In the genomic region with DNA sequence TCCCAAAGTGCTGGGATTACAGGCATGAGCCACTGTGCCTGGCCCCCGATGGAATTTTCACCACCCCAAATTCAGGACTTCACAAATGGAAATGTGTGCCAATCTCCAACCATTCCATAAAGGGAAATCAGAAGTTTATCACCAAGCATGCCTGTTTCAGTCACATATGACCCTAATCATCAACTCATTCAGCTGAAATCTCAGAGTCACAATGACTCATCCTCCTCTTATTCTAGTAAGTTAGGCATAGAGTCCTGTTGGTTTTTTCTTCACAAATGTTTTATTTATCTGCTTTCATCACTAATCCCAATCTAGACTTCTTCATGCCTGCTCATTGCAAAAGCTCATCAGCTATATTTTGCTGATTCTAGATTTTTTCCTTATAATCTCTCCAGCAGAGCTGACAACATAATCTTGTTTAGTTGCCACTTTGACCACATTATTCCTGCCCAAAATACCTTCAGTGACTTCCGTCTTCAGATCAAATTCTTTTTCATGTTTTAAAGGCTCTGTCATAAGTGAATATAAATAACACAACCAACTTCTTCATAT, we compare ENCODE assay signal across 1 cellular context.
TF ChIP-seq lines count a peak whose summit lies in the region.

No MANE protein-coding gene starts in this region.

TF ChIP-seq in IMR-90, 13 proteins besides CTCF, POLR2A, EP300 and RAD21:
- TF ChIP-seq MXI1 (IDR thresholded peaks at IDR 0.05; ENCODE audit: borderline replicate concordance, low read depth, low read length), result no peak
- no peak for TF ChIP-seq RFX5 (IDR thresholded peaks at IDR 0.05; ENCODE audit: low read depth, low read length)
- TF ChIP-seq NFE2L2 (IDR thresholded peaks at IDR 0.05; ENCODE audit: low read depth, low read length), result 0 out of 2 replicates have a peak, but pooled peaks have one; percentile 30
- TF ChIP-seq, protein P1, sequence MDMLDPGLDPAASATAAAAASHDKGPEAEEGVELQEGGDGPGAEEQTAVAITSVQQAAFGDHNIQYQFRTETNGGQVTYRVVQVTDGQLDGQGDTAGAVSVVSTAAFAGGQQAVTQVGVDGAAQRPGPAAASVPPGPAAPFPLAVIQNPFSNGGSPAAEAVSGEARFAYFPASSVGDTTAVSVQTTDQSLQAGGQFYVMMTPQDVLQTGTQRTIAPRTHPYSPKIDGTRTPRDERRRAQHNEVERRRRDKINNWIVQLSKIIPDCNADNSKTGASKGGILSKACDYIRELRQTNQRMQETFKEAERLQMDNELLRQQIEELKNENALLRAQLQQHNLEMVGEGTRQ (IDR thresholded peaks at IDR 0.05; ENCODE audit: low read depth, low read length), result no peak
- TF ChIP-seq, protein P2, sequence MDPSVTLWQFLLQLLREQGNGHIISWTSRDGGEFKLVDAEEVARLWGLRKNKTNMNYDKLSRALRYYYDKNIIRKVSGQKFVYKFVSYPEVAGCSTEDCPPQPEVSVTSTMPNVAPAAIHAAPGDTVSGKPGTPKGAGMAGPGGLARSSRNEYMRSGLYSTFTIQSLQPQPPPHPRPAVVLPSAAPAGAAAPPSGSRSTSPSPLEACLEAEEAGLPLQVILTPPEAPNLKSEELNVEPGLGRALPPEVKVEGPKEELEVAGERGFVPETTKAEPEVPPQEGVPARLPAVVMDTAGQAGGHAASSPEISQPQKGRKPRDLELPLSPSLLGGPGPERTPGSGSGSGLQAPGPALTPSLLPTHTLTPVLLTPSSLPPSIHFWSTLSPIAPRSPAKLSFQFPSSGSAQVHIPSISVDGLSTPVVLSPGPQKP (IDR thresholded peaks at IDR 0.05; ENCODE audit: borderline replicate concordance, low read depth, low read length), result no peak
- TF ChIP-seq CHD1 (IDR thresholded peaks at IDR 0.05; ENCODE audit: low read depth, low read length), result no peak
- TF ChIP-seq BHLHE40 (IDR thresholded peaks at IDR 0.05; ENCODE audit: low read depth, low read length), result peak; percentile 44; the same call in 1 of the 2 replicates
- peak; percentile 83 for TF ChIP-seq FOS (IDR thresholded peaks at IDR 0.05; ENCODE audit: low read depth, low read length)
- peak; percentile 66 for TF ChIP-seq MAFK (IDR thresholded peaks at IDR 0.05; ENCODE audit: low read depth, low read length)
- TF ChIP-seq SMC3 (IDR thresholded peaks at IDR 0.05; ENCODE audit: low read depth, low read length), result no peak
- no peak for TF ChIP-seq RCOR1 (IDR thresholded peaks at IDR 0.05; ENCODE audit: insufficient replicate concordance, low read length)
- TF ChIP-seq MAZ (IDR thresholded peaks at IDR 0.05; ENCODE audit: borderline replicate concordance, low read depth, low read length), result no peak
- TF ChIP-seq CEBPB (IDR thresholded peaks at IDR 0.05; ENCODE audit: low read depth, low read length), result peak; percentile 13; the same call in 1 of the 2 replicates
